Comparison of ENCODE assay signal across 8 cellular contexts in genomic region chr7:21542891-21543527, GRCh38. TPM values are rescaled to one million over a fixed set of nuclear protein-coding genes. Genes with fewer than 3 reads are reported as not detected.
DNase-seq lines count a peak whose midpoint lies in the region; TF ChIP-seq lines count a peak whose summit lies in the region.

TSS of gene DNAH11 (plus strand) at chr7:21543039. CDS start at chr7:21543246, 207 bp downstream.

- peaks cover 27% of the 10 kb centered on the region for H3K27me3 ChIP-seq in HL-60 (ENCODE audit: insufficient read depth, poor library complexity, severe bottlenecking)
- H3K27me3 ChIP-seq in left ventricle myocardium inferior (ENCODE audit: low read depth), result peaks cover 86% of the 10 kb centered on the region

- TF ChIP-seq CTCF in HL-60 (IDR thresholded peaks at IDR 0.05; ENCODE audit: insufficient read depth, low read length) (no peak), left ventricle myocardium inferior (IDR thresholded peaks at IDR 0.05; ENCODE audit: borderline replicate concordance) (peak; percentile 15), retinal pigment epithelial cell (conservative IDR thresholded peaks at IDR 0.05; ENCODE audit: low read depth, low read length) (peak; percentile 14)

- no peak within 1 kb of the TSS for H3K27ac ChIP-seq in HL-60 (replicated peaks)
- no peak within 1 kb of the TSS for H3K27ac ChIP-seq in left ventricle myocardium inferior (replicated peaks)

- H3K9me3 ChIP-seq in left ventricle myocardium inferior (replicated peaks), result no peaks in the 10 kb centered on the region

- H3K4me3 ChIP-seq in HL-60 (replicated peaks; ENCODE audit: insufficient read depth, low read length), result 0 out of 2 replicates have a peak within 1 kb of the TSS, but pooled peaks have one; percentile 2
- peak within 1 kb of the TSS; percentile 69 for H3K4me3 ChIP-seq in left ventricle myocardium inferior
- peak within 1 kb of the TSS; percentile 56 for H3K4me3 ChIP-seq in retinal pigment epithelial cell (ENCODE audit: low read length)

- peaks cover 16% of the 10 kb centered on the region for H3K4me1 ChIP-seq in left ventricle myocardium inferior

- no peaks in the 10 kb centered on the region for H3K36me3 ChIP-seq in left ventricle myocardium inferior

- intact Hi-C loops in left ventricle myocardium inferior (cut with micrococcal nuclease), result no loop called here

- DNase-seq in activated T-cell treated with anti-CD3 and anti-CD28 coated beads for 48 hours (ENCODE audit: low read depth), result peak; percentile 40
- DNase-seq in activated T-cell treated with anti-CD3 and anti-CD28 coated beads for 4 hours, result no peak
- DNase-seq in HL-60 (ENCODE audit: low read depth in 1 of 2, low spot score in 1 of 2), result no peak
- DNase-seq in activated T-cell treated with anti-CD3 and anti-CD28 coated beads, Interleukin-2, amount 50 U/mL, for 48 hours, result peak; percentile 46 to 60
- DNase-seq in left ventricle myocardium inferior, result peak; percentile 28
- peak; percentile 7 for DNase-seq in retinal pigment epithelial cell (ENCODE audit: low read depth)
- no peak for DNase-seq in NCI-H2107 (lab: John Stamatoyannopoulos, UW)
- no peak for DNase-seq in putamen (ENCODE audit: low spot score)

RNA-seq across cellular contexts. Expression of gene DNAH11, which starts in this region (rescaled TPM):
- total RNA-seq in left ventricle myocardium inferior, result 0.74 TPM

Comparison
In these comparisons a context has a peak if more than half of its experiments do, and no peak if none do; other contexts are left out.
1. DNase-seq: peak in activated T-cell treated with anti-CD3 and anti-CD28 coated beads for 48 hours (single experiment), activated T-cell treated with anti-CD3 and anti-CD28 coated beads, Interleukin-2, amount 50 U/mL, for 48 hours (2 of 2) and retinal pigment epithelial cell (single experiment); none in activated T-cell treated with anti-CD3 and anti-CD28 coated beads for 4 hours (single experiment), HL-60 (0 of 2), NCI-H2107 (single experiment) and putamen (single experiment).
2. Peak in DNase-seq and H3K4me3 ChIP-seq in left ventricle myocardium inferior; RNA of the gene not detected or under 1 TPM.
3. H3K4me3 ChIP-seq: peak in every context shown above with its lines; median percentile 69 in left ventricle myocardium inferior; 56 in retinal pigment epithelial cell; 2 in HL-60.